1 cellular context compared by ENCODE assay signal in genomic region chr11:1693327-1694063, GRCh38.
A peak's percentile ranks its signal among the peaks of the same experiment; 100 is the strongest.
TF ChIP-seq lines count a peak whose summit lies in the region.

No MANE protein-coding gene starts in this region.

TF ChIP-seq in IMR-90, 13 proteins besides CTCF, POLR2A, EP300 and RAD21:
- TF ChIP-seq MAZ (IDR thresholded peaks at IDR 0.05; ENCODE audit: borderline replicate concordance, low read depth, low read length) (peak; percentile 52; the same call in 1 of the 2 replicates), MAFK (IDR thresholded peaks at IDR 0.05; ENCODE audit: low read depth, low read length) (no peak), MXI1 (IDR thresholded peaks at IDR 0.05; ENCODE audit: borderline replicate concordance, low read depth, low read length) (no peak), ELK1 (IDR thresholded peaks at IDR 0.05; ENCODE audit: borderline replicate concordance, low read depth, low read length) (no peak), USF2 (IDR thresholded peaks at IDR 0.05; ENCODE audit: low read depth, low read length) (no peak), NFE2L2 (IDR thresholded peaks at IDR 0.05; ENCODE audit: low read depth, low read length) (no peak), CEBPB (IDR thresholded peaks at IDR 0.05; ENCODE audit: low read depth, low read length) (no peak), RCOR1 (IDR thresholded peaks at IDR 0.05; ENCODE audit: insufficient replicate concordance, low read length) (no peak), FOS (IDR thresholded peaks at IDR 0.05; ENCODE audit: low read depth, low read length) (no peak), CHD1 (IDR thresholded peaks at IDR 0.05; ENCODE audit: low read depth, low read length) (no peak), SMC3 (IDR thresholded peaks at IDR 0.05; ENCODE audit: low read depth, low read length) (peak; percentile 91)
TF ChIP-seq in IMR-90: peak in this region for 2.
